In the genomic region with DNA sequence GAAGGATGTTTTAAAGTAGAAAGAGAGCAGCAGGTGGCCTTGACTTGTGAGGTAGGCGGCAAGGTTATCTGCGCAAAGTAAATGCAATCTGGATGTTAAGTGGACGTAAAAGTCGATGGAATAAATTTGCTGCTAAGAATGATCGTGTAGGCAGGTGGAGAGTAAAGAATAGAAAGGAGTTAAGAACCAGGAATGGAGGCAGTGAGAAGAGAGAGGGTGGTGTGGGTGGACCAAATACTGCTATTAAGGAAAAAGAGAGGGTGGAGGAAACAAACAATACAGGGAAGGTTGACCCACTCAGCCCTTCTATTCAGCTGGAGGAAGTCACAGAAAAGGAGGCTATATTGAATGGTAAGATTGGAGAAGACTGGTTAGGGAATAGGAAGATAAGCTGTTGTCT, we compare ENCODE assay signal across 14 cellular contexts. TPM values are rescaled to one million over a fixed set of nuclear protein-coding genes. Genes with fewer than 3 reads are reported as not detected.
DNase-seq lines count a peak whose midpoint lies in the region; ATAC-seq and TF ChIP-seq lines count a peak whose summit lies in the region.
"Had no signal": no experiment of that assay in that cellular context is flagged by ENCODE, and none has a peak within 500 bp of the region (broad histone marks: within the 10 kb centered on the region; RNA-seq: fewer than 3 reads in every experiment).

No MANE protein-coding gene starts in this region.

- peaks cover 8% of the 10 kb centered on the region for H3K36me3 Mint-ChIP-seq in activated CD8-positive, alpha-beta T cell treated with anti-CD3 and anti-CD28 coated beads, Interleukin-2, amount 10 ng/mL, durations not matched to agents 7 days and 5 days (ENCODE audit: low read depth)
- peaks cover 9% of the 10 kb centered on the region for H3K36me3 Mint-ChIP-seq in activated CD8-positive, alpha-beta T cell treated with anti-CD3 and anti-CD28 coated beads for 36 hours (ENCODE audit: low read depth)
- no peaks in the 10 kb centered on the region for H3K36me3 Mint-ChIP-seq in immature natural killer cell

- POLR2A ChIA-PET in activated CD8-positive, alpha-beta T cell treated with anti-CD3 and anti-CD28 coated beads, Interleukin-2, amount 10 ng/mL, durations not matched to agents 7 days and 5 days (lab: Charles Lee) = no interaction called here
- POLR2A ChIA-PET in activated CD8-positive, alpha-beta T cell treated with anti-CD3 and anti-CD28 coated beads for 36 hours (lab: Charles Lee) = no interaction called here

- H3K9me2 ChIP-seq in SU-DHL-6 (replicated peaks; ENCODE audit: insufficient read depth, low read length) = no peaks in the 10 kb centered on the region

- no peak for TF ChIP-seq POLR2A in suprapubic skin (IDR thresholded peaks at IDR 0.05)

- H3K36me3 ChIP-seq in SU-DHL-6 (ENCODE audit: low read length) (no peaks in the 10 kb centered on the region), suprapubic skin (no peaks in the 10 kb centered on the region)

- H3K4me2 ChIP-seq in SU-DHL-6 (ENCODE audit: low read depth, low read length, poor library complexity, severe bottlenecking) = peak overlapping the region; percentile 94

- H2AFZ ChIP-seq in SU-DHL-6 (ENCODE audit: low read depth, low read length, severe bottlenecking) = no peak overlapping the region

- peaks cover 24% of the 10 kb centered on the region for H3K4me1 ChIP-seq in suprapubic skin

- no peaks in the 10 kb centered on the region for H3K9me3 ChIP-seq in SU-DHL-6 (ENCODE audit: insufficient read depth, low read length)
- no peaks in the 10 kb centered on the region for H3K9me3 ChIP-seq in suprapubic skin
- H3K9me3 ChIP-seq: body of pancreas had no signal

- H3K27ac Mint-ChIP-seq in activated CD8-positive, alpha-beta T cell treated with anti-CD3 and anti-CD28 coated beads, Interleukin-2, amount 10 ng/mL, durations not matched to agents 7 days and 5 days = no peak overlapping the region
- no peak overlapping the region for H3K27ac Mint-ChIP-seq in activated CD8-positive, alpha-beta T cell treated with anti-CD3 and anti-CD28 coated beads for 36 hours
- H3K27ac Mint-ChIP-seq in immature natural killer cell = peak overlapping the region; percentile 12 to 93 (median 28)

- intact Hi-C loops in activated CD8-positive, alpha-beta T cell treated with anti-CD3 and anti-CD28 coated beads for 36 hours (cut with micrococcal nuclease) = loop anchor here (5.0 kb wide), 1 partner anchor 119 kb away; no protein-coding TSS in a partner anchor

- CTCF ChIA-PET in activated CD8-positive, alpha-beta T cell treated with anti-CD3 and anti-CD28 coated beads, Interleukin-2, amount 10 ng/mL, durations not matched to agents 7 days and 5 days (lab: Charles Lee) = interaction anchor here (0.7 kb wide), 1 partner anchor 121 kb away, joined by 3 read pairs; no protein-coding TSS in a partner anchor
- CTCF ChIA-PET in activated CD8-positive, alpha-beta T cell treated with anti-CD3 and anti-CD28 coated beads for 36 hours (lab: Charles Lee) = no interaction called here

- H3K4me1 Mint-ChIP-seq in activated CD8-positive, alpha-beta T cell treated with anti-CD3 and anti-CD28 coated beads, Interleukin-2, amount 10 ng/mL, durations not matched to agents 7 days and 5 days (ENCODE audit: low read depth) = peaks cover 37% of the 10 kb centered on the region
- peaks cover 36% of the 10 kb centered on the region for H3K4me1 Mint-ChIP-seq in activated CD8-positive, alpha-beta T cell treated with anti-CD3 and anti-CD28 coated beads for 36 hours (ENCODE audit: low read depth)
- H3K4me1 Mint-ChIP-seq in immature natural killer cell = peaks cover 35 to 38% of the 10 kb centered on the region in 2 donors

- H3F3A ChIP-seq in SU-DHL-6 (ENCODE audit: insufficient read depth) = peaks cover 16% of the 10 kb centered on the region

- no peaks in the 10 kb centered on the region for H3K27me3 ChIP-seq in SU-DHL-6 (ENCODE audit: low read length)
- no peaks in the 10 kb centered on the region for H3K27me3 ChIP-seq in suprapubic skin
- H3K27me3 ChIP-seq: body of pancreas, SJSA1 had no signal

- no peak for DNase-seq in activated CD8-positive, alpha-beta T cell treated with anti-CD3 and anti-CD28 coated beads, Interleukin-2, amount 10 ng/mL, durations not matched to agents 7 days and 5 days
- DNase-seq in activated CD8-positive, alpha-beta T cell treated with anti-CD3 and anti-CD28 coated beads for 36 hours = no peak
- no peak for DNase-seq in immature natural killer cell
- DNase-seq in suprapubic skin (ENCODE audit: low spot score in 2 of 2) = no peak
- no peak for DNase-seq in stimulated activated CD4-positive, alpha-beta T cell treated with anti-CD3 and anti-CD28 coated beads, Interleukin-4, amount 100 ng/mL, for 24 hours
- no peak for DNase-seq in DMS153 treated with DMSO at 0.1 percent for 48 hours (lab: John Stamatoyannopoulos, UW; ENCODE audit: unreplicated experiment)
- DNase-seq in retina = no peak
- DNase-seq: NCI-H748 treated with DMSO at 0.1 percent for 48 hours; stimulated activated CD4-positive, alpha-beta T cell treated with anti-CD3 and anti-CD28 coated beads, Interleukin-15, amount 100 ng/mL, for 24 hours had no signal

- no peak overlapping the region for H3K9ac ChIP-seq in SU-DHL-6 (ENCODE audit: low read length)

- TF ChIP-seq EP300 in suprapubic skin (IDR thresholded peaks at IDR 0.05) = no peak

- no peak for TF ChIP-seq CTCF in activated CD8-positive, alpha-beta T cell treated with anti-CD3 and anti-CD28 coated beads for 36 hours (IDR thresholded peaks at IDR 0.05)
- no peak for TF ChIP-seq CTCF in SU-DHL-6 (IDR thresholded peaks at IDR 0.05; ENCODE audit: insufficient read depth, low read length, poor library complexity, severe bottlenecking)
- TF ChIP-seq CTCF in suprapubic skin (IDR thresholded peaks at IDR 0.05) = no peak

- WGBS in suprapubic skin = 94% methylated on average over 5 of the region's 5 CpGs

- H3K27me3 Mint-ChIP-seq in activated CD8-positive, alpha-beta T cell treated with anti-CD3 and anti-CD28 coated beads, Interleukin-2, amount 10 ng/mL, durations not matched to agents 7 days and 5 days (ENCODE audit: low read depth) = peaks cover 11% of the 10 kb centered on the region
- no peaks in the 10 kb centered on the region for H3K27me3 Mint-ChIP-seq in activated CD8-positive, alpha-beta T cell treated with anti-CD3 and anti-CD28 coated beads for 36 hours
- H3K27me3 Mint-ChIP-seq in immature natural killer cell (ENCODE audit: low read depth in 3 of 3) = peaks cover 7 to 12% (median 8%) of the 10 kb centered on the region in 3 donors

- peak overlapping the region; percentile 79 for H3K4me3 Mint-ChIP-seq in activated CD8-positive, alpha-beta T cell treated with anti-CD3 and anti-CD28 coated beads, Interleukin-2, amount 10 ng/mL, durations not matched to agents 7 days and 5 days
- H3K4me3 Mint-ChIP-seq in activated CD8-positive, alpha-beta T cell treated with anti-CD3 and anti-CD28 coated beads for 36 hours = no peak overlapping the region
- peak overlapping the region; percentile 21 to 86 (median 53) for H3K4me3 Mint-ChIP-seq in immature natural killer cell

- H3K9me3 Mint-ChIP-seq in activated CD8-positive, alpha-beta T cell treated with anti-CD3 and anti-CD28 coated beads, Interleukin-2, amount 10 ng/mL, durations not matched to agents 7 days and 5 days (ENCODE audit: insufficient read depth) = no peaks in the 10 kb centered on the region
- no peaks in the 10 kb centered on the region for H3K9me3 Mint-ChIP-seq in activated CD8-positive, alpha-beta T cell treated with anti-CD3 and anti-CD28 coated beads for 36 hours
- no peaks in the 10 kb centered on the region for H3K9me3 Mint-ChIP-seq in immature natural killer cell

- peaks cover 27% of the 10 kb centered on the region for H3K79me2 ChIP-seq in SU-DHL-6 (ENCODE audit: insufficient read depth, low read length)

- peaks cover 10% of the 10 kb centered on the region for H4K20me1 ChIP-seq in SU-DHL-6 (ENCODE audit: low read depth, low read length)

- no peak for ATAC-seq in activated CD8-positive, alpha-beta T cell treated with anti-CD3 and anti-CD28 coated beads, Interleukin-2, amount 10 ng/mL, durations not matched to agents 7 days and 5 days
- ATAC-seq in activated CD8-positive, alpha-beta T cell treated with anti-CD3 and anti-CD28 coated beads for 36 hours = no peak
- ATAC-seq: body of pancreas had no signal

- H3K4me3 ChIP-seq in SU-DHL-6 (ENCODE audit: insufficient read depth, low read length, poor library complexity, severe bottlenecking) = no peak overlapping the region
- peak overlapping the region; percentile 76 for H3K4me3 ChIP-seq in suprapubic skin
- H3K4me3 ChIP-seq: body of pancreas had no signal

- H3K27ac ChIP-seq in SU-DHL-6 (ENCODE audit: low read depth, low read length) (no peak overlapping the region), suprapubic skin (peak overlapping the region; percentile 97)
- H3K27ac ChIP-seq: epithelial cell of prostate, HL-60 had no signal

RNA-seq across cellular contexts. Expression of a gene that starts 1.9 kb away (rescaled TPM):
- total RNA-seq in activated CD8-positive, alpha-beta T cell treated with anti-CD3 and anti-CD28 coated beads, Interleukin-2, amount 10 ng/mL, durations not matched to agents 7 days and 5 days = 10 to 100 TPM; 55.8 to 57.6 TPM
- total RNA-seq in activated CD8-positive, alpha-beta T cell treated with anti-CD3 and anti-CD28 coated beads for 36 hours = 10 to 100 TPM; 60.6 to 61.2 TPM
- polyA plus RNA-seq in immature natural killer cell = 10 to 100 TPM; 31.7 to 67.9 (median 32.4) TPM
- total RNA-seq in suprapubic skin = 10 to 100 TPM; 49.6 to 63.0 (median 56.6) TPM

Comparison
In these comparisons a context has a peak if more than half of its experiments do, and no peak if none do; other contexts are left out.
1. H3K27ac Mint-ChIP-seq: peak in immature natural killer cell (6 of 6); none in activated CD8-positive, alpha-beta T cell treated with anti-CD3 and anti-CD28 coated beads, Interleukin-2, amount 10 ng/mL, durations not matched to agents 7 days and 5 days (single experiment) and activated CD8-positive, alpha-beta T cell treated with anti-CD3 and anti-CD28 coated beads for 36 hours (single experiment).